Comparison of ENCODE assay signal across 17 cellular contexts in genomic region chr1:100720751-100721150, GRCh38. TPM values are rescaled to one million over a fixed set of nuclear protein-coding genes. Genes with fewer than 3 reads are reported as not detected.
DNase-seq lines count a peak whose midpoint lies in the region; ATAC-seq and TF ChIP-seq lines count a peak whose summit lies in the region.
"Had no signal": no experiment of that assay in that cellular context is flagged by ENCODE, and none has a peak within 500 bp of the region (broad histone marks: within the 10 kb centered on the region; RNA-seq: fewer than 3 reads in every experiment).

No MANE protein-coding gene starts in this region.

- peaks cover 3% of the 10 kb centered on the region for H3K36me3 Mint-ChIP-seq in activated CD8-positive, alpha-beta memory T cell treated with anti-CD3 and anti-CD28 coated beads, Interleukin-2, amount 10 ng/mL, durations not matched to agents 7 days and 5 days

- H3K27me3 Mint-ChIP-seq in activated CD8-positive, alpha-beta memory T cell treated with anti-CD3 and anti-CD28 coated beads, Interleukin-2, amount 10 ng/mL, durations not matched to agents 7 days and 5 days = peaks cover 41% of the 10 kb centered on the region

- peak overlapping the region in 10 of 12 donors; percentile 3 to 57 (median 42) for H3K4me3 ChIP-seq in heart left ventricle
- H3K4me3 ChIP-seq in ovary = peak overlapping the region; percentile 23
- H3K4me3 ChIP-seq in urinary bladder (ENCODE audit: low read depth, low read length) = peak overlapping the region; percentile 45
- H3K4me3 ChIP-seq in neuronal stem cell (ENCODE audit: low read length in 2 of 2) = no peak overlapping the region
- H3K4me3 ChIP-seq: lung had no signal

- CTCF ChIA-PET in activated CD8-positive, alpha-beta memory T cell treated with anti-CD3 and anti-CD28 coated beads, Interleukin-2, amount 10 ng/mL, durations not matched to agents 7 days and 5 days (lab: Charles Lee) = no interaction called here

- TF ChIP-seq EP300 in ovary (IDR thresholded peaks at IDR 0.05) = no peak

- no peak overlapping the region for H3K18ac ChIP-seq in neuronal stem cell (ENCODE audit: low read length)

- H3K36me3 ChIP-seq in heart left ventricle = peaks cover 0 to 14% (median 0%) of the 10 kb centered on the region in 9 donors
- no peaks in the 10 kb centered on the region for H3K36me3 ChIP-seq in ovary
- H3K36me3 ChIP-seq in urinary bladder (ENCODE audit: insufficient read depth) = peaks cover 2% of the 10 kb centered on the region
- H3K36me3 ChIP-seq in neuronal stem cell (replicated peaks in 1 of 2; ENCODE audit: control insufficient read depth in 2 of 2, insufficient read depth in 2 of 2, low read length in 2 of 2) = no peaks in the 10 kb centered on the region

- H3K23ac ChIP-seq in neuronal stem cell (ENCODE audit: low read depth, low read length, poor library complexity) = no peak overlapping the region

- no peak overlapping the region for H3K14ac ChIP-seq in neuronal stem cell (ENCODE audit: low read length)

- H4K91ac ChIP-seq in neuronal stem cell (ENCODE audit: low read depth, low read length, poor library complexity) = no peak overlapping the region

- H2BK5ac ChIP-seq in neuronal stem cell (ENCODE audit: low read length) = no peak overlapping the region

- TF ChIP-seq POLR2A in heart left ventricle (IDR thresholded peaks at IDR 0.05) (no peak), ovary (IDR thresholded peaks at IDR 0.05) (no peak)

- no peak overlapping the region for H2AFZ ChIP-seq in neuronal stem cell (ENCODE audit: low read length)

- H3K4me1 ChIP-seq in heart left ventricle (peaks cover 0 to 25% (median 2%) of the 10 kb centered on the region in 12 donors), ovary (ENCODE audit: insufficient read depth) (peaks cover 6% of the 10 kb centered on the region), urinary bladder (ENCODE audit: insufficient read depth) (no peaks in the 10 kb centered on the region), neuronal stem cell (ENCODE audit: control insufficient read depth in 2 of 2, insufficient read depth in 1 of 2, low read depth in 1 of 2, low read length in 2 of 2) (peaks cover 2 to 7% of the 10 kb centered on the region in 2 donors)

- H3K27ac ChIP-seq in heart left ventricle (peak overlapping the region in 8 of 12 donors; percentile 3 to 54 (median 36)), ovary (no peak overlapping the region), urinary bladder (ENCODE audit: low read depth) (no peak overlapping the region), neuronal stem cell (replicated peaks; ENCODE audit: low read length) (no peak overlapping the region)
- H3K27ac ChIP-seq: 22Rv1 had no signal

- H2BK120ac ChIP-seq in neuronal stem cell (ENCODE audit: low read depth, low read length) = no peak overlapping the region

- H3K9me3 ChIP-seq in heart left ventricle = no peaks in the 10 kb centered on the region
- no peaks in the 10 kb centered on the region for H3K9me3 ChIP-seq in ovary
- H3K9me3 ChIP-seq in neuronal stem cell (replicated peaks in 1 of 2; ENCODE audit: control insufficient read depth in 2 of 2, insufficient read depth in 1 of 2, low read depth in 1 of 2, low read length in 2 of 2) = no peaks in the 10 kb centered on the region

- H3K9me3 Mint-ChIP-seq in activated CD8-positive, alpha-beta memory T cell treated with anti-CD3 and anti-CD28 coated beads, Interleukin-2, amount 10 ng/mL, durations not matched to agents 7 days and 5 days (ENCODE audit: low read depth) = no peaks in the 10 kb centered on the region

- H3K4me2 ChIP-seq in neuronal stem cell (ENCODE audit: insufficient read depth, low read length, poor library complexity, severe bottlenecking) = no peak overlapping the region

- peak overlapping the region; percentile 3 for H3K27ac Mint-ChIP-seq in activated CD8-positive, alpha-beta memory T cell treated with anti-CD3 and anti-CD28 coated beads, Interleukin-2, amount 10 ng/mL, durations not matched to agents 7 days and 5 days

- intact Hi-C loops in heart left ventricle (cut with DNase I) = no loop called here
- intact Hi-C loops in ovary (cut with DNase I) = no loop called here

- ATAC-seq in activated CD8-positive, alpha-beta memory T cell treated with anti-CD3 and anti-CD28 coated beads, Interleukin-2, amount 10 ng/mL, durations not matched to agents 7 days and 5 days = no peak
- ATAC-seq in heart left ventricle = peak in 2 of 4 donors; percentile 42 to 45

- no peak overlapping the region for H2BK12ac ChIP-seq in neuronal stem cell (ENCODE audit: low read length)

- H2BK15ac ChIP-seq in neuronal stem cell (ENCODE audit: low read length) = no peak overlapping the region

- no peak for TF ChIP-seq CTCF in heart left ventricle (IDR thresholded peaks at IDR 0.05)
- no peak for TF ChIP-seq CTCF in ovary (IDR thresholded peaks at IDR 0.05)

- no peak overlapping the region for H3K9ac ChIP-seq in neuronal stem cell (ENCODE audit: low read depth, low read length, poor library complexity)

- no peaks in the 10 kb centered on the region for H3K79me1 ChIP-seq in neuronal stem cell (ENCODE audit: low read depth, low read length)

- H3K27me3 ChIP-seq in heart left ventricle (no peaks in the 10 kb centered on the region), ovary (no peaks in the 10 kb centered on the region), neuronal stem cell (ENCODE audit: control insufficient read depth in 3 of 3, insufficient read depth in 3 of 3, low read depth in 1 of 3, low read length in 3 of 3) (no peaks in the 10 kb centered on the region)

- peaks cover 12% of the 10 kb centered on the region for H3K4me1 Mint-ChIP-seq in activated CD8-positive, alpha-beta memory T cell treated with anti-CD3 and anti-CD28 coated beads, Interleukin-2, amount 10 ng/mL, durations not matched to agents 7 days and 5 days

- H3K4me3 Mint-ChIP-seq in activated CD8-positive, alpha-beta memory T cell treated with anti-CD3 and anti-CD28 coated beads, Interleukin-2, amount 10 ng/mL, durations not matched to agents 7 days and 5 days = peak overlapping the region; percentile 54

- no peak for DNase-seq in activated CD8-positive, alpha-beta memory T cell treated with anti-CD3 and anti-CD28 coated beads, Interleukin-2, amount 10 ng/mL, durations not matched to agents 7 days and 5 days
- DNase-seq in activated CD8-positive, alpha-beta memory T cell treated with anti-CD3 and anti-CD28 coated beads, Interleukin-2, amount 50 U/mL, for 4 hours = no peak
- DNase-seq in heart left ventricle (no peak), ovary (no peak), NCI-H2171 treated with DMSO at 0.1 percent for 48 hours (lab: John Stamatoyannopoulos, UW) (no peak), neuronal stem cell (ENCODE audit: low spot score) (no peak), DMS53 treated with DMSO at 0.1 percent for 48 hours (lab: John Stamatoyannopoulos, UW; ENCODE audit: unreplicated experiment) (no peak)
- DNase-seq: activated CD4-positive, alpha-beta T cell treated with anti-CD3 and anti-CD28 coated beads for 48 hours; aorta; NCI-H1417; NCI-H446; stimulated activated CD4-positive, alpha-beta T cell treated with anti-CD3 and anti-CD28 coated beads, Interleukin-4, amount 100 ng/mL, for 24 hours; stimulated activated naive CD4-positive, alpha-beta T cell; T-helper 2 cell had no signal

- no peak overlapping the region for H4K8ac ChIP-seq in neuronal stem cell (ENCODE audit: low read depth, low read length)

- no peak overlapping the region for H2AK5ac ChIP-seq in neuronal stem cell (ENCODE audit: low read depth, low read length)

- H3K4ac ChIP-seq in neuronal stem cell (ENCODE audit: low read length) = no peak overlapping the region

RNA-seq across cellular contexts. Expression of gene VCAM1, which starts 1.2 kb away (rescaled TPM):
- 1 to 10 TPM; 2.7 to 9.2 TPM for total RNA-seq in activated CD8-positive, alpha-beta memory T cell treated with anti-CD3 and anti-CD28 coated beads, Interleukin-2, amount 10 ng/mL, durations not matched to agents 7 days and 5 days
- total RNA-seq in heart left ventricle = 10 to 100 TPM in 2 of 9 donors, 1 to 10 TPM in 7; 1.3 to 40.7 (median 3.9) TPM
- polyA plus RNA-seq in heart left ventricle = 1 to 10 TPM; 1.9 to 4.2 TPM
- total RNA-seq in ovary = 10 to 100 TPM; 19.0 to 52.6 (median 30.0) TPM
- 10 to 100 TPM; 47.7 to 91.4 TPM for polyA plus RNA-seq in ovary
- 136 TPM for total RNA-seq in urinary bladder
- 13.2 TPM for polyA plus RNA-seq in urinary bladder
- 0.64 TPM for polyA plus RNA-seq in neuronal stem cell (2013, experiment 1 of 2)
- polyA plus RNA-seq in neuronal stem cell (2013, experiment 2 of 2) = 0.78 TPM

Comparison
In these comparisons a context has a peak if more than half of its experiments do, and no peak if none do; other contexts are left out.
1. H3K27ac ChIP-seq: peak in heart left ventricle (8 of 12); none in ovary (0 of 2), urinary bladder (single experiment) and neuronal stem cell (single experiment).
2. H3K4me3 ChIP-seq: peak in heart left ventricle (10 of 12), ovary (single experiment) and urinary bladder (single experiment); none in neuronal stem cell (0 of 2).